15 cellular contexts compared by ENCODE assay signal in genomic region chr6:28090902-28091586, GRCh38. TPM values are rescaled to one million over a fixed set of nuclear protein-coding genes. Genes with fewer than 3 reads are reported as not detected.
DNase-seq lines count a peak whose midpoint lies in the region; ATAC-seq and TF ChIP-seq lines count a peak whose summit lies in the region.
"Had no signal": no experiment of that assay in that cellular context is flagged by ENCODE, and none has a peak within 500 bp of the region (broad histone marks: within the 10 kb centered on the region; RNA-seq: fewer than 3 reads in every experiment).

No MANE protein-coding gene starts in this region.

- H3K27me3 Mint-ChIP-seq in progenitor cell of endocrine pancreas: no peaks in the 10 kb centered on the region

- peaks cover 0 to 8% (median 4%) of the 10 kb centered on the region in 3 donors for H3K27me3 ChIP-seq in psoas muscle (ENCODE audit: insufficient read depth in 3 of 3, low read length in 2 of 3)

- H3K9me3 ChIP-seq in psoas muscle: no peaks in the 10 kb centered on the region

- H3K4me3 ChIP-seq in psoas muscle (peak overlapping the region; percentile 37), lower leg skin (ENCODE audit: low read depth, poor library complexity, severe bottlenecking) (no peak overlapping the region)
- H3K4me3 ChIP-seq: GM12878 had no signal

- no peak overlapping the region for H3K27ac ChIP-seq in psoas muscle

- WGBS in psoas muscle, 3 donors: 13 to 18% (median 13%) methylated on average over 34 of the region's 34 CpGs
- WGBS in lower leg skin, 2 donors: 20 to 21% methylated on average over 30 to 34 of the region's 34 CpGs

- H3K9me3 Mint-ChIP-seq in progenitor cell of endocrine pancreas (ENCODE audit: low read depth): peaks cover 58% of the 10 kb centered on the region

- ATAC-seq in psoas muscle: no peak
- ATAC-seq: activated T-helper 17 cell treated with anti-CD3 and anti-CD28 coated beads, Interleukin-2, amount 50 U/mL, for 72 hours; GM12878 had no signal

- intact Hi-C loops in psoas muscle (cut with DNase I) (no loop called here), lower leg skin (cut with DNase I; ENCODE audit: low total_unique reads) (no loop called here)

- TF ChIP-seq POLR2A in lower leg skin (IDR thresholded peaks at IDR 0.05): no peak

- H3K4me1 ChIP-seq in psoas muscle: no peaks in the 10 kb centered on the region
- H3K4me1 ChIP-seq: Caco-2 had no signal

- no peak overlapping the region for H3K27ac Mint-ChIP-seq in progenitor cell of endocrine pancreas
- H3K27ac Mint-ChIP-seq: activated T-helper 17 cell treated with anti-CD3 and anti-CD28 coated beads, Interleukin-2, amount 50 U/mL, for 72 hours had no signal

- H3K36me3 ChIP-seq in psoas muscle (ENCODE audit: insufficient read depth in 1 of 2, low read depth in 1 of 2): peaks cover 3 to 4% of the 10 kb centered on the region in 2 donors

- no peak overlapping the region for H3K4me3 Mint-ChIP-seq in progenitor cell of endocrine pancreas (ENCODE audit: low read depth)
- H3K4me3 Mint-ChIP-seq: activated T-helper 17 cell treated with anti-CD3 and anti-CD28 coated beads, Interleukin-2, amount 50 U/mL, for 72 hours had no signal

- DNase-seq in AG08396 (ENCODE audit: low spot score): peak; percentile 13
- peak; percentile 15 for DNase-seq in RPMI7951 (ENCODE audit: low read depth)
- DNase-seq in foreskin melanocyte: peak; percentile 37
- peak in 1 of 2 donors; percentile 21 for DNase-seq in psoas muscle
- no peak for DNase-seq in NCI-H2171 (lab: John Stamatoyannopoulos, UW)
- no peak for DNase-seq in progenitor cell of endocrine pancreas (ENCODE audit: low spot score, unreplicated experiment)
- DNase-seq in lower leg skin (ENCODE audit: low spot score in 2 of 2): no peak
- DNase-seq in NCI-H2107 (lab: John Stamatoyannopoulos, UW): no peak
- DNase-seq: Caco-2; cerebellar nuclear complex; glutamatergic neuron; NCI-H510A; stimulated activated CD4-positive, alpha-beta T cell treated with anti-CD3 and anti-CD28 coated beads, Interleukin-15, amount 100 ng/mL, for 24 hours had no signal

- peaks cover 76% of the 10 kb centered on the region for H3K36me3 Mint-ChIP-seq in progenitor cell of endocrine pancreas (ENCODE audit: insufficient read depth)

- H3K4me1 Mint-ChIP-seq in progenitor cell of endocrine pancreas (ENCODE audit: low read depth): no peaks in the 10 kb centered on the region
- H3K4me1 Mint-ChIP-seq: activated T-helper 17 cell treated with anti-CD3 and anti-CD28 coated beads, Interleukin-2, amount 50 U/mL, for 72 hours had no signal

- TF ChIP-seq CTCF in psoas muscle (IDR thresholded peaks at IDR 0.05) (no peak), progenitor cell of endocrine pancreas (IDR thresholded peaks at IDR 0.05; ENCODE audit: unreplicated experiment) (no peak), lower leg skin (IDR thresholded peaks at IDR 0.05) (no peak)

RNA-seq across cellular contexts. Expression of gene ZNF165, which starts 10.7 kb away (rescaled TPM):
- 0.60 and 1.1 TPM in 2 replicates for total RNA-seq in RPMI7951 (2014; rRNA removed; shearing (Covaris generic))
- total RNA-seq in psoas muscle (under 1 TPM in 3 of 4 donors, not detected in 1; 0.14 to 0.48 (median 0.30) TPM), progenitor cell of endocrine pancreas (9.7 TPM in 2 replicates), lower leg skin (1 to 10 TPM in 3 of 4 donors, under 1 TPM in 1; 0.72 to 3.1 (median 1.9) TPM)
- polyA plus RNA-seq in psoas muscle: under 1 TPM; 0.31 to 0.35 (median 0.31) TPM

RNA-seq across cellular contexts. Expression of gene ZSCAN16, which starts 33.4 kb away (rescaled TPM):
- 4.2 and 5.9 TPM in 2 replicates for total RNA-seq in RPMI7951 (2014; rRNA removed; shearing (Covaris generic))
- total RNA-seq in psoas muscle: 1 to 10 TPM in 3 of 4 donors, under 1 TPM in 1; 0.96 to 3.1 (median 1.7) TPM
- 1 to 10 TPM; 1.7 to 7.1 (median 3.1) TPM for polyA plus RNA-seq in psoas muscle
- total RNA-seq in progenitor cell of endocrine pancreas: 19.6 and 20.2 TPM in 2 replicates
- 1 to 10 TPM; 3.9 to 6.1 (median 5.3) TPM for total RNA-seq in lower leg skin

RNA-seq across cellular contexts. Expression of gene ZKSCAN8, which starts 50.6 kb away (rescaled TPM):
- total RNA-seq in RPMI7951 (2014; rRNA removed; shearing (Covaris generic)): 12.4 and 12.9 TPM in 2 replicates
- total RNA-seq in psoas muscle: 10 to 100 TPM in 2 of 4 donors, 1 to 10 TPM in 2; 7.7 to 12.5 (median 9.2) TPM
- 1 to 10 TPM; 1.6 to 8.2 (median 3.1) TPM for polyA plus RNA-seq in psoas muscle
- 45.2 and 47.6 TPM in 2 replicates for total RNA-seq in progenitor cell of endocrine pancreas
- total RNA-seq in lower leg skin: 10 to 100 TPM; 10.5 to 16.5 (median 11.3) TPM

Comparison
In these comparisons a context has a peak if more than half of its experiments do, and no peak if none do; other contexts are left out.
1. DNase-seq: peak in AG08396 (single experiment), RPMI7951 (single experiment) and foreskin melanocyte (single experiment); none in NCI-H2171 (single experiment), progenitor cell of endocrine pancreas (single experiment), lower leg skin (0 of 2) and NCI-H2107 (single experiment).